In genomic region chr10:19041176-19041575, GRCh38 we compare ENCODE assay signal across 26 cellular contexts. TPM values are rescaled to one million over a fixed set of nuclear protein-coding genes. Genes with fewer than 3 reads are reported as not detected.
"Had no signal": no experiment of that assay in that cellular context is flagged by ENCODE, and none has a peak within 500 bp of the region (broad histone marks: within the 10 kb centered on the region; RNA-seq: fewer than 3 reads in every experiment).

No MANE protein-coding gene starts in this region.

- H3K9ac ChIP-seq: neural progenitor cell had no signal

- H3K4me3 ChIP-seq: heart right ventricle, lung, neural progenitor cell, thoracic aorta had no signal

- H3K9me3 Mint-ChIP-seq: neural progenitor cell had no signal

- H3K36me3 Mint-ChIP-seq: activated naive CD8-positive, alpha-beta T cell treated with anti-CD3 and anti-CD28 coated beads for 36 hours; naive thymus-derived CD4-positive, alpha-beta T cell; neural progenitor cell; stimulated activated naive B cell treated with anti-CD40 and anti-IgM and Interleukin-4, amounts not matched to agents 10 μg/mL and 1 μg/mL and 100 μg/mL, for 72 hours; type B pancreatic cell had no signal

- H2AFZ ChIP-seq: neural progenitor cell had no signal

- H3K27ac Mint-ChIP-seq: activated naive CD8-positive, alpha-beta T cell treated with anti-CD3 and anti-CD28 coated beads for 36 hours; naive thymus-derived CD4-positive, alpha-beta T cell; neural progenitor cell; progenitor cell of endocrine pancreas; stimulated activated naive B cell treated with anti-CD40 and anti-IgM and Interleukin-4, amounts not matched to agents 10 μg/mL and 1 μg/mL and 100 μg/mL, for 72 hours; T-helper 1 cell treated with Interleukin-12 subunit alpha and Interleukin-12 subunit beta and Interleukin-4 antibody, amounts not matched to agents 30 μg/mL and 1 μg/mL, for 36 hours; type B pancreatic cell had no signal

- H3K4me2 ChIP-seq: neural progenitor cell had no signal

- H3K4me1 ChIP-seq: heart right ventricle, neural progenitor cell had no signal

- H3K27me3 Mint-ChIP-seq: activated naive CD8-positive, alpha-beta T cell treated with anti-CD3 and anti-CD28 coated beads for 36 hours; naive thymus-derived CD4-positive, alpha-beta T cell; stimulated activated naive B cell treated with anti-CD40 and anti-IgM and Interleukin-4, amounts not matched to agents 10 μg/mL and 1 μg/mL and 100 μg/mL, for 72 hours; type B pancreatic cell had no signal

- H3K9me3 ChIP-seq: heart right ventricle, thoracic aorta had no signal

- H3K4me1 Mint-ChIP-seq: activated naive CD8-positive, alpha-beta T cell treated with anti-CD3 and anti-CD28 coated beads for 36 hours; naive thymus-derived CD4-positive, alpha-beta T cell; neural progenitor cell; stimulated activated naive B cell treated with anti-CD40 and anti-IgM and Interleukin-4, amounts not matched to agents 10 μg/mL and 1 μg/mL and 100 μg/mL, for 72 hours had no signal

- DNase-seq: activated CD4-positive, alpha-beta T cell treated with anti-CD3 and anti-CD28 coated beads for 4 hours; activated CD4-positive, alpha-beta T cell treated with anti-CD3 and anti-CD28 coated beads, Interleukin-2, amount 50 U/mL, for 48 hours; activated CD4-positive, CD25-positive, alpha-beta regulatory T cell; activated CD8-positive, alpha-beta memory T cell treated with anti-CD3 and anti-CD28 coated beads, Interleukin-2, amount 50 U/mL, for 48 hours; activated naive CD4-positive, alpha-beta T cell treated with Interleukin-2 at 50 U/mL for 16 hours; activated naive CD8-positive, alpha-beta T cell treated with anti-CD3 and anti-CD28 coated beads for 36 hours; activated T-cell treated with anti-CD3 and anti-CD28 coated beads, Interleukin-2, amount 50 U/mL, for 48 hours; amniotic stem cell; cerebellar nuclear complex; cortex of kidney; heart right ventricle; islet precursor cell; naive thymus-derived CD4-positive, alpha-beta T cell; retina; stimulated activated CD4-positive, alpha-beta T cell treated with anti-CD3 and anti-CD28 coated beads, Interleukin-2, amount 100 ng/mL, for 48 hours; stimulated activated CD8-positive, alpha-beta memory T cell treated with anti-CD3 and anti-CD28 coated beads, Interleukin-4, amount 100 ng/mL, for 48 hours; stimulated activated naive B cell treated with anti-CD40 and anti-IgM and Interleukin-4, amounts not matched to agents 10 μg/mL and 1 μg/mL and 100 μg/mL, for 72 hours had no signal

- H3K36me3 ChIP-seq: heart right ventricle, neural progenitor cell, thoracic aorta had no signal

- H3K27me3 ChIP-seq: heart right ventricle, neural progenitor cell had no signal

- ATAC-seq: heart right ventricle; left lobe of liver; naive thymus-derived CD4-positive, alpha-beta T cell; stimulated activated naive B cell treated with anti-CD40 and anti-IgM and Interleukin-4, amounts not matched to agents 10 μg/mL and 1 μg/mL and 100 μg/mL, for 72 hours had no signal

- H3K4me3 Mint-ChIP-seq: activated naive CD8-positive, alpha-beta T cell treated with anti-CD3 and anti-CD28 coated beads for 36 hours; naive thymus-derived CD4-positive, alpha-beta T cell; neural progenitor cell; stimulated activated naive B cell treated with anti-CD40 and anti-IgM and Interleukin-4, amounts not matched to agents 10 μg/mL and 1 μg/mL and 100 μg/mL, for 72 hours; T-helper 1 cell treated with Interleukin-12 subunit alpha and Interleukin-12 subunit beta and Interleukin-4 antibody, amounts not matched to agents 30 μg/mL and 1 μg/mL, for 36 hours; type B pancreatic cell had no signal

- H3K27ac ChIP-seq: epithelial cell of prostate, heart right ventricle, neural progenitor cell, thoracic aorta had no signal

RNA-seq across cellular contexts. Expression of gene MALRD1, which starts 7.4 kb away (rescaled TPM):
- total RNA-seq: activated CD8-positive, alpha-beta memory T cell treated with anti-CD3 and anti-CD28 coated beads for 36 hours; left lobe of liver had no signal
- polyA plus RNA-seq: naive thymus-derived CD4-positive, alpha-beta T cell had no signal
